Comparison of ENCODE assay signal across 17 cellular contexts in the genomic region with DNA sequence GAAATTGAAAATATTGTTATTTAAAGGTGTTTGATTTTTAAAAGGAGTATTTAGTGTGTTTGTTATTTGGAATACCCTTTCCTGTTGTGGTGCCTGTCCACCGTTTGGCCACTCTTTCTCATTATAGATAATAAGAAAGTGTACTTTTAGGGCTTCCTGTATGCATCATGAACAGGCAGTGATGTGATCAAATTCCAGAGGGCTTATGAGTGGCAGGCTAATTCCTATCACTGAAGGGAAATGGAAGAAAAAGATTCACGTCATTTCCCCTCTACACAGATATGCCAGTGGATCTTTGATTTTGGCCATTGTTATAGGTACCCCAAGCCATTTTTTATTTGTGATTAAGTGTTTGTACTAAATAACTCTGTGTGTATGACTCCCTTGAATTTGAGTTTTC.
"Had no signal": no experiment of that assay in that cellular context is flagged by ENCODE, and none has a peak within 500 bp of the region (broad histone marks: within the 10 kb centered on the region; RNA-seq: fewer than 3 reads in every experiment).

No MANE protein-coding gene starts in this region.

- H3K27me3 ChIP-seq: heart right ventricle, left lung, right atrium auricular region had no signal

- H3K4me1 ChIP-seq: left lung, parathyroid adenoma, right atrium auricular region had no signal

- H3K9me3 ChIP-seq: heart right ventricle, left lung, right atrium auricular region had no signal

- H3K4me3 Mint-ChIP-seq: central memory CD8-positive, alpha-beta T cell; effector memory CD8-positive, alpha-beta T cell; naive B cell; nephron progenitor cell; type B pancreatic cell had no signal

- H3K9me3 Mint-ChIP-seq: central memory CD8-positive, alpha-beta T cell; effector memory CD8-positive, alpha-beta T cell; naive B cell; nephron progenitor cell; type B pancreatic cell had no signal

- ATAC-seq: effector memory CD8-positive, alpha-beta T cell; left lung had no signal

- DNase-seq: cortex of kidney; effector memory CD8-positive, alpha-beta T cell; heart right ventricle; hypothalamus; islet precursor cell; left lung; mesendoderm; naive B cell; nephron progenitor cell; stimulated activated CD4-positive, alpha-beta T cell treated with anti-CD3 and anti-CD28 coated beads, Interleukin-2, amount 100 ng/mL, for 48 hours; stimulated activated naive CD4-positive, alpha-beta T cell treated with Interleukin-2 at 50 U/mL for 16 hours had no signal

- H3K27ac Mint-ChIP-seq: naive B cell, nephron progenitor cell, type B pancreatic cell had no signal

- H3K4me1 Mint-ChIP-seq: naive B cell, nephron progenitor cell had no signal

- H3K4me3 ChIP-seq: heart right ventricle, left lung, lung, right atrium auricular region, smooth muscle cell had no signal

- H3K27me3 Mint-ChIP-seq: central memory CD8-positive, alpha-beta T cell; effector memory CD8-positive, alpha-beta T cell; naive B cell; type B pancreatic cell had no signal

- H3K27ac ChIP-seq: parathyroid adenoma, right atrium auricular region had no signal
